Comparison of ENCODE assay signal across 13 cellular contexts in the genomic region with DNA sequence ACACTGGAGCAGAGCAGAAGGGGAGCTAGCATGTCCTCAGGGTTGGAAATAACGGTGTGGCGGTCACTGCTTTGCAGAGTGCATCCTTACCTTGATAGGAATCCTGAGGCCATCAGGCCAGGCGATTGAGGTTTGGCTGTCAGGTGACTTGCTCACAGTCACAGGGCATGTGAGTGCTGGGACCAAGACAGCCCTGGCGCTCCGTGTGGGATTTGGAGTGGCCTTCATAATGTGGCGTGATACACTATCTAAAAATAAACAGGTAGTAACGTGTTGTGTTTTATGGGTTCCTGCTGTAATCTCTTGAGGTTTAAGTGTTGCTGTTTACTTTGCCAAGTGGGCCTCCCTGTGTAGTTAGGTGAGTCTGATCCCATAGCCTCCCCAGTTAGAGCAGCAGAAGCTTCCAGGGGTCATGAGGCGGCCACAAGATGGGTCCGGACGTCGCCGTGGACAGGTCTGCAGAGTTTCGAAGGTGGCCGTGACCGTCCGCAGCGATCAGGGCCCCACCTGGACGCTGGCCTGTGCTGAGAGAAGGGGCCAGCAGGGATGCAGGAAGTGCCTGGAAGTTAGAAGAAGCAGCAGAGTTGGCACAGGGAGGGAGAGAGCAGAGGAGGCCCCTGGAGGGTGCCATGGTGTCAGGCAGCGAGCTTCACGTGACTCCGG. TPM values are rescaled to one million over a fixed set of nuclear protein-coding genes. Genes with fewer than 3 reads are reported as not detected.
A peak's percentile ranks its signal among the peaks of the same experiment; 100 is the strongest.
DNase-seq lines count a peak whose midpoint lies in the region; ATAC-seq and TF ChIP-seq lines count a peak whose summit lies in the region.
"Had no signal": no experiment of that assay in that cellular context is flagged by ENCODE, and none has a peak within 500 bp of the region (broad histone marks: within the 10 kb centered on the region; RNA-seq: fewer than 3 reads in every experiment).

No MANE protein-coding gene starts in this region.

- ATAC-seq in gastrocnemius medialis (peak; percentile 92 to 93), GM19324 (IDR thresholded peaks at IDR 0.05; ENCODE audit: low FRiP score, unreplicated experiment) (no peak)
- ATAC-seq: activated CD8-positive, alpha-beta T cell treated with anti-CD3 and anti-CD28 coated beads, Interleukin-2, amount 10 ng/mL, durations not matched to agents 7 days and 5 days; stimulated activated naive CD8-positive, alpha-beta T cell treated with anti-CD3 and anti-CD28 coated beads, Interleukin-15, amount 100 ng/mL, for 72 hours had no signal

- no peak overlapping the region for H2AK5ac ChIP-seq in H9 (ENCODE audit: insufficient read length, low read length)

- intact Hi-C loops in adrenal gland (cut with DNase I) = no loop called here
- intact Hi-C loops in gastrocnemius medialis (cut with DNase I; ENCODE audit: low total_unique reads) = loop anchor here (1.0 kb wide), 1 partner anchor 28 kb away; no protein-coding TSS in a partner anchor

- no peaks in the 10 kb centered on the region for H3K9me2 ChIP-seq in hepatocyte (replicated peaks; ENCODE audit: insufficient read depth)

- peaks cover 14 to 26% of the 10 kb centered on the region in 2 experiments for H3K4me1 Mint-ChIP-seq in H9
- H3K4me1 Mint-ChIP-seq: CD4-positive, alpha-beta memory T cell; stimulated activated naive CD8-positive, alpha-beta T cell treated with anti-CD3 and anti-CD28 coated beads, Interleukin-15, amount 100 ng/mL, for 72 hours had no signal

- H3K9me3 Mint-ChIP-seq in H9 = no peaks in the 10 kb centered on the region
- H3K9me3 Mint-ChIP-seq: activated naive CD4-positive, alpha-beta T cell treated with anti-CD3 and anti-CD28 coated beads, Interleukin-2, amount 50 U/mL, for 24 hours; stimulated activated naive CD8-positive, alpha-beta T cell treated with anti-CD3 and anti-CD28 coated beads, Interleukin-15, amount 100 ng/mL, for 72 hours had no signal

- TF ChIP-seq CTCF in H9 (conservative IDR thresholded peaks at IDR 0.05) (no peak), adrenal gland (IDR thresholded peaks at IDR 0.05) (no peak), hepatocyte (IDR thresholded peaks at IDR 0.05; ENCODE audit: poor library complexity) (no peak), gastrocnemius medialis (IDR thresholded peaks at IDR 0.05 in 4 of 5, conservative IDR thresholded peaks at IDR 0.05 in 1 of 5) (no peak)

- no peak overlapping the region for H3K14ac ChIP-seq in H9 (ENCODE audit: insufficient read depth, low read length)

- peaks cover 2 to 23% (median 15%) of the 10 kb centered on the region in 3 experiments; a peak in 5 of 7 replicates for H3K36me3 Mint-ChIP-seq in H9 (ENCODE audit: insufficient read depth in 1 of 3, low read depth in 3 of 3)

- TF ChIP-seq POLR2A in adrenal gland (IDR thresholded peaks at IDR 0.05) (no peak), gastrocnemius medialis (IDR thresholded peaks at IDR 0.05) (peak in 1 of 2 donors; percentile 62)

- no peak overlapping the region for H2BK120ac ChIP-seq in H9 (ENCODE audit: low read depth, low read length, poor library complexity, severe bottlenecking)

- DNase-seq in H9 = peak; percentile 18
- peak in 5 of 7 donors; percentile 14 to 47 (median 21) for DNase-seq in adrenal gland
- peak; percentile 71 for DNase-seq in hepatocyte (ENCODE audit: low spot score)
- DNase-seq in gastrocnemius medialis = peak; percentile 89 to 90
- no peak for DNase-seq in NCI-H446 (lab: John Stamatoyannopoulos, UW)
- no peak for DNase-seq in SW 1271 (lab: John Stamatoyannopoulos, UW)
- DNase-seq: activated CD8-positive, alpha-beta T cell treated with anti-CD3 and anti-CD28 coated beads, Interleukin-2, amount 10 ng/mL, durations not matched to agents 7 days and 5 days; CD4-positive, alpha-beta memory T cell; retina; SIG-M5 had no signal

- no peaks in the 10 kb centered on the region for H3K79me2 ChIP-seq in H9 (ENCODE audit: insufficient read depth, low read length)
- peaks cover 80% of the 10 kb centered on the region for H3K79me2 ChIP-seq in hepatocyte

- no peaks in the 10 kb centered on the region for H3K79me1 ChIP-seq in H9 (ENCODE audit: insufficient read depth, low read depth, low read length, poor library complexity, severe bottlenecking)

- no peak overlapping the region for H3K4me3 Mint-ChIP-seq in H9
- H3K4me3 Mint-ChIP-seq: activated CD8-positive, alpha-beta T cell treated with anti-CD3 and anti-CD28 coated beads, Interleukin-2, amount 10 ng/mL, durations not matched to agents 7 days and 5 days; activated naive CD4-positive, alpha-beta T cell treated with anti-CD3 and anti-CD28 coated beads, Interleukin-2, amount 50 U/mL, for 24 hours; CD4-positive, alpha-beta memory T cell; stimulated activated naive CD8-positive, alpha-beta T cell treated with anti-CD3 and anti-CD28 coated beads, Interleukin-15, amount 100 ng/mL, for 72 hours had no signal

- H3K4me3 ChIP-seq in adrenal gland (no peak overlapping the region), hepatocyte (no peak overlapping the region), gastrocnemius medialis (peak overlapping the region in 1 of 4 donors; percentile 3)

- no peak overlapping the region for H4K5ac ChIP-seq in H9 (ENCODE audit: insufficient read length, low read depth, low read length)

- in situ Hi-C loops in gastrocnemius medialis (cut with MboI; ENCODE audit: low sequenced_read_pairs in 4 of 4) = no loop called here

- H3K9ac ChIP-seq in H9 (ENCODE audit: extremely low read depth, insufficient read length, low read length) = no peak overlapping the region

- no peak overlapping the region for H2BK20ac ChIP-seq in H9 (ENCODE audit: low read depth, low read length, poor library complexity, severe bottlenecking)

- H4K8ac ChIP-seq in H9 (replicated peaks; ENCODE audit: insufficient read length, low read depth, low read length) = no peak overlapping the region

- no peak overlapping the region for H3K27ac ChIP-seq in H9 (ENCODE audit: insufficient read length, low read depth, low read length)
- H3K27ac ChIP-seq in adrenal gland = no peak overlapping the region
- H3K27ac ChIP-seq in hepatocyte = peak overlapping the region; percentile 90
- peak overlapping the region; percentile 87 to 96 (median 93) for H3K27ac ChIP-seq in gastrocnemius medialis

- H3K56ac ChIP-seq in H9 (ENCODE audit: insufficient read length, low read depth, low read length) = no peak overlapping the region

- no peak overlapping the region for H3T11ph ChIP-seq in H9 (ENCODE audit: low read length)

- H3K9me3 ChIP-seq in H9 (ENCODE audit: control insufficient read depth, low read depth, low read length) (no peaks in the 10 kb centered on the region), adrenal gland (replicated peaks in 1 of 3) (no peaks in the 10 kb centered on the region), hepatocyte (ENCODE audit: low read depth) (no peaks in the 10 kb centered on the region), gastrocnemius medialis (no peaks in the 10 kb centered on the region)

- H4K91ac ChIP-seq in H9 (ENCODE audit: insufficient read length, low read depth, low read length) = no peak overlapping the region

- no peak overlapping the region for H2AFZ ChIP-seq in H9 (ENCODE audit: low read length)
- no peak overlapping the region for H2AFZ ChIP-seq in hepatocyte

- H4K20me1 ChIP-seq in H9 (ENCODE audit: control insufficient read depth, insufficient read depth, insufficient read length) (no peaks in the 10 kb centered on the region), hepatocyte (ENCODE audit: insufficient read depth, poor library complexity, severe bottlenecking) (peaks cover 11% of the 10 kb centered on the region)

- H2BK12ac ChIP-seq in H9 (ENCODE audit: insufficient read length, low read depth, low read length) = no peak overlapping the region

- H3K27me3 Mint-ChIP-seq in H9 (ENCODE audit: low read depth) = no peaks in the 10 kb centered on the region; the same call in none of the 2 replicates
- H3K27me3 Mint-ChIP-seq: activated naive CD4-positive, alpha-beta T cell treated with anti-CD3 and anti-CD28 coated beads, Interleukin-2, amount 50 U/mL, for 24 hours; CD4-positive, alpha-beta memory T cell had no signal

- no peak overlapping the region for H3K4ac ChIP-seq in H9 (ENCODE audit: low read depth, low read length)

- H3K23ac ChIP-seq in H9 (ENCODE audit: insufficient read length, low read depth, low read length) = no peak overlapping the region

- H3K27ac Mint-ChIP-seq in H9 = peak overlapping the region; percentile 59 to 81 (median 78); a peak in 6 of 7 replicates
- H3K27ac Mint-ChIP-seq: activated CD8-positive, alpha-beta T cell treated with anti-CD3 and anti-CD28 coated beads, Interleukin-2, amount 10 ng/mL, durations not matched to agents 7 days and 5 days; activated naive CD4-positive, alpha-beta T cell treated with anti-CD3 and anti-CD28 coated beads, Interleukin-2, amount 50 U/mL, for 24 hours had no signal

- no peak overlapping the region for H2BK15ac ChIP-seq in H9 (ENCODE audit: low read depth, low read length)

- no peak overlapping the region for H2BK5ac ChIP-seq in H9 (ENCODE audit: insufficient read length, low read length)

- no peaks in the 10 kb centered on the region; the same call in 1 of the 2 replicates for H3K27me3 ChIP-seq in H9 (ENCODE audit: insufficient read depth, low read length)
- no peaks in the 10 kb centered on the region for H3K27me3 ChIP-seq in adrenal gland
- H3K27me3 ChIP-seq in hepatocyte = no peaks in the 10 kb centered on the region
- no peaks in the 10 kb centered on the region for H3K27me3 ChIP-seq in gastrocnemius medialis

- H3K23me2 ChIP-seq in H9 (ENCODE audit: insufficient read length, low read depth, low read length, poor library complexity, severe bottlenecking) = no peaks in the 10 kb centered on the region

- no peak overlapping the region for H3K4me2 ChIP-seq in H9 (ENCODE audit: insufficient read depth, insufficient read length, low read length)
- H3K4me2 ChIP-seq in hepatocyte = peak overlapping the region; percentile 41

- H3K36me3 ChIP-seq in adrenal gland (replicated peaks in 1 of 2) (peaks cover 0 to 9% of the 10 kb centered on the region in 2 donors), hepatocyte (replicated peaks; ENCODE audit: insufficient read depth, low read depth) (no peaks in the 10 kb centered on the region), gastrocnemius medialis (peaks cover 0 to 11% of the 10 kb centered on the region in 2 donors)

- no CpG with 5 or more reads among the region's 21 CpGs for WGBS in H9 (ENCODE audit: extremely low coverage, insufficient read length, low lambda C conversion rate)
- WGBS in adrenal gland, 4 donors = 78 to 91% (median 85%) methylated on average over 6 to 21 of the region's 21 CpGs
- WGBS in hepatocyte (ENCODE audit: low lambda C conversion rate, missing lambda C conversion rate) = 72% methylated on average over 21 of the region's 21 CpGs

- H3K4me1 ChIP-seq in H9 (ENCODE audit: insufficient read depth, low read length) (no peaks in the 10 kb centered on the region), adrenal gland (replicated peaks in 1 of 2) (peaks cover 8 to 17% of the 10 kb centered on the region in 2 donors), hepatocyte (ENCODE audit: insufficient read depth) (peaks cover 25% of the 10 kb centered on the region), gastrocnemius medialis (peaks cover 30 to 42% of the 10 kb centered on the region in 2 donors)

- no peak overlapping the region for H3K18ac ChIP-seq in H9 (ENCODE audit: insufficient read length, low read depth, low read length)

RNA-seq across cellular contexts. Expression of a gene that starts 27.7 kb away (rescaled TPM):
- total RNA-seq in H9 (2021) (14.0 and 16.9 TPM in 2 replicates), adrenal gland (10 to 100 TPM; 15.5 to 35.2 (median 21.9) TPM), hepatocyte (22.5 and 33.6 TPM in 2 replicates), gastrocnemius medialis (10 to 100 TPM in 3 of 4 donors, 1 to 10 TPM in 1; 9.1 to 22.6 (median 21.1) TPM)
- polyA plus RNA-seq in adrenal gland (10 to 100 TPM in 2 of 3 donors, 1 to 10 TPM in 1; 8.2 to 73.9 (median 33.8) TPM), hepatocyte (19.6 and 31.9 TPM in 2 replicates)

Comparison
In these comparisons a context has a peak if more than half of its experiments do, and no peak if none do; other contexts are left out.
1. DNase-seq: peak in H9 (single experiment), adrenal gland (5 of 7), hepatocyte (single experiment) and gastrocnemius medialis (2 of 2); none in NCI-H446 (0 of 2) and SW 1271 (0 of 2).
2. H3K27ac ChIP-seq: peak in hepatocyte (single experiment) and gastrocnemius medialis (4 of 4); none in H9 (single experiment) and adrenal gland (0 of 5).